ENCODE assay signal across 10 cellular contexts in genomic region chr20:44990957-44991356, GRCh38. TPM values are rescaled to one million over a fixed set of nuclear protein-coding genes. Genes with fewer than 3 reads are reported as not detected.
A peak's percentile ranks its signal among the peaks of the same experiment; 100 is the strongest.
DNase-seq lines count a peak whose midpoint lies in the region; ATAC-seq and TF ChIP-seq lines count a peak whose summit lies in the region.
"Had no signal": no experiment of that assay in that cellular context is flagged by ENCODE, and none has a peak within 500 bp of the region (broad histone marks: within the 10 kb centered on the region; RNA-seq: fewer than 3 reads in every experiment).

No MANE protein-coding gene starts in this region.

- H3K4me3 ChIP-seq in CD8-positive, alpha-beta memory T cell (ENCODE audit: low read length): peak overlapping the region; percentile 57
- peak overlapping the region; percentile 62 for H3K4me3 ChIP-seq in MM.1S (ENCODE audit: low read length)
- peak overlapping the region; percentile 33 to 44 for H3K4me3 ChIP-seq in duodenal mucosa (ENCODE audit: low read depth in 1 of 2, low read length in 2 of 2)
- peak overlapping the region; percentile 54 for H3K4me3 ChIP-seq in skeletal muscle satellite cell (ENCODE audit: low read length)

- no peak for DNase-seq in CD8-positive, alpha-beta memory T cell
- DNase-seq in MM.1S (no peak), type B pancreatic cell (ENCODE audit: extremely low spot score, unreplicated experiment) (no peak), globus pallidus (ENCODE audit: low spot score) (no peak)
- DNase-seq: central memory CD4-positive, alpha-beta T cell; NCI-H82 had no signal

- H4K20me1 ChIP-seq in MM.1S (ENCODE audit: insufficient read depth, low read length): no peaks in the 10 kb centered on the region

- no peaks in the 10 kb centered on the region for H3K9me3 ChIP-seq in CD8-positive, alpha-beta memory T cell (ENCODE audit: low read length)
- H3K9me3 ChIP-seq in MM.1S (replicated peaks; ENCODE audit: insufficient read depth, low read length) (no peaks in the 10 kb centered on the region), duodenal mucosa (ENCODE audit: control insufficient read depth in 1 of 2, low read length in 2 of 2) (no peaks in the 10 kb centered on the region), skeletal muscle satellite cell (replicated peaks; ENCODE audit: low read length) (no peaks in the 10 kb centered on the region)

- H3K79me2 ChIP-seq in MM.1S (ENCODE audit: low read length): peaks cover 95% of the 10 kb centered on the region

- H3K4me3 Mint-ChIP-seq in CD8-positive, alpha-beta memory T cell: peak overlapping the region; percentile 78 to 86 (median 83)
- no peak overlapping the region for H3K4me3 Mint-ChIP-seq in type B pancreatic cell

- H3K4me1 ChIP-seq in CD8-positive, alpha-beta memory T cell (ENCODE audit: insufficient read depth, low read length): peaks cover 69% of the 10 kb centered on the region
- peaks cover 52% of the 10 kb centered on the region for H3K4me1 ChIP-seq in MM.1S (ENCODE audit: low read length)
- H3K4me1 ChIP-seq in duodenal mucosa (ENCODE audit: control insufficient read depth in 1 of 2, insufficient read depth in 2 of 2, low read length in 2 of 2): peaks cover 4% of the 10 kb centered on the region in 2 donors
- H3K4me1 ChIP-seq in skeletal muscle satellite cell (ENCODE audit: control insufficient read depth, insufficient read depth, low read length): peaks cover 24% of the 10 kb centered on the region

- peaks cover 7 to 76% (median 25%) of the 10 kb centered on the region in 3 donors for H3K36me3 Mint-ChIP-seq in CD8-positive, alpha-beta memory T cell
- peaks cover 17% of the 10 kb centered on the region for H3K36me3 Mint-ChIP-seq in type B pancreatic cell

- H3K36me3 ChIP-seq in CD8-positive, alpha-beta memory T cell (ENCODE audit: insufficient read depth, low read length): peaks cover 31% of the 10 kb centered on the region
- H3K36me3 ChIP-seq in MM.1S (replicated peaks; ENCODE audit: insufficient read depth, low read length): peaks cover 15% of the 10 kb centered on the region
- H3K36me3 ChIP-seq in duodenal mucosa (ENCODE audit: control insufficient read depth in 1 of 2, insufficient read depth in 2 of 2, low read length in 2 of 2): peaks cover 14 to 35% of the 10 kb centered on the region in 2 donors
- peaks cover 24% of the 10 kb centered on the region for H3K36me3 ChIP-seq in skeletal muscle satellite cell (ENCODE audit: insufficient read depth, low read length)

- peak overlapping the region; percentile 98 for H3K4me2 ChIP-seq in MM.1S (ENCODE audit: low read depth, low read length)
- H3K4me2 ChIP-seq in skeletal muscle satellite cell (ENCODE audit: low read length): peak overlapping the region; percentile 72

- peaks cover 75 to 97% (median 86%) of the 10 kb centered on the region in 3 donors for H3K4me1 Mint-ChIP-seq in CD8-positive, alpha-beta memory T cell
- peaks cover 6% of the 10 kb centered on the region for H3K4me1 Mint-ChIP-seq in type B pancreatic cell (ENCODE audit: unreplicated experiment)

- POLR2A ChIA-PET in CD8-positive, alpha-beta memory T cell (lab: Charles Lee): interaction anchor here (1.1 kb wide), 1 partner anchor 20 kb away, joined by 6 read pairs; no protein-coding TSS in a partner anchor

- H2AFZ ChIP-seq in MM.1S (ENCODE audit: low read length): no peak overlapping the region

- no peaks in the 10 kb centered on the region for H3K9me2 ChIP-seq in MM.1S (replicated peaks; ENCODE audit: insufficient read depth, low read length)

- no peaks in the 10 kb centered on the region for H3K27me3 ChIP-seq in CD8-positive, alpha-beta memory T cell (ENCODE audit: insufficient read depth, low read length, poor library complexity, severe bottlenecking)
- H3K27me3 ChIP-seq in MM.1S (replicated peaks; ENCODE audit: insufficient read depth, low read length) (no peaks in the 10 kb centered on the region), duodenal mucosa (ENCODE audit: control insufficient read depth in 1 of 2, insufficient read depth in 2 of 2, low read length in 2 of 2) (no peaks in the 10 kb centered on the region), skeletal muscle satellite cell (ENCODE audit: control insufficient read depth, insufficient read depth, low read length) (no peaks in the 10 kb centered on the region)

- H3K27ac ChIP-seq in CD8-positive, alpha-beta memory T cell (ENCODE audit: low read depth, low read length): peak overlapping the region; percentile 14
- H3K27ac ChIP-seq in MM.1S (ENCODE audit: low read length) (peak overlapping the region; percentile 88), duodenal mucosa (ENCODE audit: low read depth, low read length) (no peak overlapping the region)

- ATAC-seq in HG03135 (IDR thresholded peaks at IDR 0.05; ENCODE audit: unreplicated experiment) (no peak), GM21717 (IDR thresholded peaks at IDR 0.05; ENCODE audit: unreplicated experiment) (no peak)

- H3K27me3 Mint-ChIP-seq in CD8-positive, alpha-beta memory T cell: no peaks in the 10 kb centered on the region
- H3K27me3 Mint-ChIP-seq in type B pancreatic cell: no peaks in the 10 kb centered on the region

- H3K9me3 Mint-ChIP-seq in CD8-positive, alpha-beta memory T cell: no peaks in the 10 kb centered on the region
- no peaks in the 10 kb centered on the region for H3K9me3 Mint-ChIP-seq in type B pancreatic cell

- TF ChIP-seq CTCF in MM.1S (IDR thresholded peaks at IDR 0.05; ENCODE audit: low read length): no peak
- TF ChIP-seq CTCF in type B pancreatic cell (conservative IDR thresholded peaks at IDR 0.05): no peak

- peaks cover 56% of the 10 kb centered on the region for H3F3A ChIP-seq in MM.1S (ENCODE audit: insufficient read depth, low read length)

- CTCF ChIA-PET in CD8-positive, alpha-beta memory T cell (lab: Charles Lee): no interaction called here

- H3K9ac ChIP-seq in MM.1S (ENCODE audit: low read length) (peak overlapping the region; percentile 69), duodenal mucosa (ENCODE audit: low read depth in 1 of 2, low read length in 2 of 2) (peak overlapping the region in 1 of 2 donors; percentile 44), skeletal muscle satellite cell (ENCODE audit: low read depth, low read length) (peak overlapping the region; percentile 32)

- H3K27ac Mint-ChIP-seq in CD8-positive, alpha-beta memory T cell: peak overlapping the region; percentile 65 to 98 (median 93)
- no peak overlapping the region for H3K27ac Mint-ChIP-seq in type B pancreatic cell

RNA-seq across cellular contexts. Expression of gene STK4, which starts 24.6 kb away (rescaled TPM):
- 100 to 1,000 TPM; 200 to 210 TPM for total RNA-seq in CD8-positive, alpha-beta memory T cell
- polyA plus RNA-seq in CD8-positive, alpha-beta memory T cell: 192 TPM
- 24.9 and 31.7 TPM in 2 replicates for total RNA-seq in skeletal muscle satellite cell (2012; rRNA removed)
- total RNA-seq in type B pancreatic cell (ENCODE audit: low replicate concordance): 28.3 and 32.6 TPM in 2 replicates

RNA-seq across cellular contexts. Expression of gene TOMM34, which starts 30.8 kb away (rescaled TPM):
- 10 to 100 TPM; 75.4 to 76.8 TPM for total RNA-seq in CD8-positive, alpha-beta memory T cell
- polyA plus RNA-seq in CD8-positive, alpha-beta memory T cell: 21.0 TPM
- 51.5 and 52.0 TPM in 2 replicates for total RNA-seq in skeletal muscle satellite cell (2012; rRNA removed)
- 42.8 and 58.2 TPM in 2 replicates for total RNA-seq in type B pancreatic cell (ENCODE audit: low replicate concordance)
